ENCODE assay signal across 10 cellular contexts in the genomic region with DNA sequence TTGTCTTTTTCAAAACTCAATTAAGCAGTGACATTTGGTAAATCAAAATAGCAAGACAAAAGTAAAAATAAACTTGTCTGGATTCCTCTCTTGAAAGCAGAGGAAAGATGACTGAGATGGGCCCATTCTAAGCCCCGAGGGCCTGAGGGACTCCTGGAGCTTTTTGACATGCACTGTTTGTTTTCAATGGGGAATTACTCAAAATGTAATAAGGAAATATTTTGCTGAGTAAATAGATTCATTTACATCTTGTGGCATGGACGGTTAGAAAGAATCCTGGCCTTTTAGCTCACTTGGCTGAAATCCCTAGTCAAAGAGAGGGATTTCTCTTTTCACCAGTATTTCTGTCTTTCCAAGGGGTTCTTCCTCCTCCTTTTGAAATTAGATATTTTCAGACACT.
"Had no signal": no experiment of that assay in that cellular context is flagged by ENCODE, and none has a peak within 500 bp of the region (broad histone marks: within the 10 kb centered on the region; RNA-seq: fewer than 3 reads in every experiment).

No MANE protein-coding gene starts in this region.

- DNase-seq: activated CD4-positive, alpha-beta T cell treated with anti-CD3 and anti-CD28 coated beads, Interleukin-2, amount 50 U/mL, for 1 hour; activated naive CD4-positive, alpha-beta T cell; activated naive CD8-positive, alpha-beta T cell treated with anti-CD3 and anti-CD28 coated beads, Interleukin-2, amount 50 U/mL, for 24 hours; mammary epithelial cell; naive B cell; stimulated activated CD4-positive, alpha-beta T cell treated with anti-CD3 and anti-CD28 coated beads, Interleukin-12 subunit alpha, Interleukin-12 subunit beta, amount 100 ng/mL, for 4 hours; stimulated activated CD4-positive, alpha-beta T cell treated with anti-CD3 and anti-CD28 coated beads, Interleukin-2, amount 100 ng/mL, for 24 hours; uterus had no signal

- H3K4me1 Mint-ChIP-seq: activated naive CD8-positive, alpha-beta T cell treated with anti-CD3 and anti-CD28 coated beads, Interleukin-2, amount 50 U/mL, for 24 hours; naive B cell had no signal

- H3K4me3 Mint-ChIP-seq: activated naive CD8-positive, alpha-beta T cell treated with anti-CD3 and anti-CD28 coated beads, Interleukin-2, amount 50 U/mL, for 24 hours; naive B cell had no signal

- H3K36me3 Mint-ChIP-seq: naive B cell had no signal

- H3K27me3 ChIP-seq: uterus had no signal

- H3K4me3 ChIP-seq: thoracic aorta, uterus had no signal

- H3K27ac Mint-ChIP-seq: activated naive CD8-positive, alpha-beta T cell treated with anti-CD3 and anti-CD28 coated beads, Interleukin-2, amount 50 U/mL, for 24 hours had no signal

- H3K4me1 ChIP-seq: uterus had no signal

- H3K9me3 ChIP-seq: thoracic aorta, uterus had no signal

- H3K36me3 ChIP-seq: thoracic aorta, uterus had no signal

- H3K27ac ChIP-seq: epithelial cell of prostate, thoracic aorta, uterus had no signal
